8 cellular contexts compared by ENCODE assay signal in genomic region chr10:68897336-68897741, GRCh38. TPM values are rescaled to one million over a fixed set of nuclear protein-coding genes. Genes with fewer than 3 reads are reported as not detected.
DNase-seq lines count a peak whose midpoint lies in the region; ATAC-seq and TF ChIP-seq lines count a peak whose summit lies in the region.

No MANE protein-coding gene starts in this region.

- intact Hi-C loops in psoas muscle (cut with DNase I): loop anchor here (5.0 kb wide), 2 partner anchors 105 to 345 kb away; no protein-coding TSS in a partner anchor

- no peaks in the 10 kb centered on the region for H3K4me1 ChIP-seq in BE2C
- peaks cover 13% of the 10 kb centered on the region for H3K4me1 ChIP-seq in psoas muscle

- no peak overlapping the region for H3K27ac ChIP-seq in psoas muscle

- TF ChIP-seq CTCF in BE2C (IDR thresholded peaks at IDR 0.05; ENCODE audit: low read depth, low read length) (peak; percentile 68), fibroblast of the aortic adventitia (IDR thresholded peaks at IDR 0.05; ENCODE audit: insufficient read depth, low read length) (peak; percentile 37), psoas muscle (IDR thresholded peaks at IDR 0.05) (peak; percentile 68)

- ATAC-seq in psoas muscle: no peak
- no peak for ATAC-seq in GM18502 (IDR thresholded peaks at IDR 0.05; ENCODE audit: poor library complexity, unreplicated experiment)
- no peak for ATAC-seq in HG03460 (IDR thresholded peaks at IDR 0.05; ENCODE audit: unreplicated experiment)

- H3K9me3 ChIP-seq in BE2C: no peaks in the 10 kb centered on the region
- no peaks in the 10 kb centered on the region for H3K9me3 ChIP-seq in psoas muscle

- no peak overlapping the region for H3K4me3 ChIP-seq in BE2C (ENCODE audit: low read depth, low read length)
- H3K4me3 ChIP-seq in fibroblast of the aortic adventitia (ENCODE audit: low read depth, low read length): no peak overlapping the region
- H3K4me3 ChIP-seq in psoas muscle: no peak overlapping the region

- 31 to 38% (median 38%) methylated on average over 3 of the region's 3 CpGs for WGBS in psoas muscle, 3 donors

- H3K36me3 ChIP-seq in BE2C (no peaks in the 10 kb centered on the region), psoas muscle (ENCODE audit: insufficient read depth in 1 of 2, low read depth in 1 of 2) (no peaks in the 10 kb centered on the region)

- DNase-seq in BE2C (peak; percentile 68), H4 (ENCODE audit: low spot score) (peak; percentile 63), NCI-H345 treated with DMSO at 0.1 percent for 48 hours (lab: John Stamatoyannopoulos, UW; ENCODE audit: unreplicated experiment) (peak; percentile 7), fibroblast of the aortic adventitia (ENCODE audit: low read depth) (peak; percentile 84), psoas muscle (no peak)
- peak; percentile 7 to 39 for DNase-seq in activated CD4-positive, alpha-beta T cell treated with anti-CD3 and anti-CD28 coated beads, Interleukin-2, amount 50 U/mL, for 48 hours

- H3K27me3 ChIP-seq in BE2C (no peaks in the 10 kb centered on the region), psoas muscle (ENCODE audit: insufficient read depth in 3 of 3, low read length in 2 of 3) (no peaks in the 10 kb centered on the region)

RNA-seq across cellular contexts. Expression of gene DDX50, which starts 3.8 kb away (rescaled TPM):
- polyA plus RNA-seq in BE2C (2012; ENCODE audit: insufficient read depth, insufficient read length, low read depth): 34.4 TPM
- 41.2 and 42.5 TPM in 2 replicates for total RNA-seq in H4 (2014; rRNA removed; shearing (Covaris generic))
- total RNA-seq in fibroblast of the aortic adventitia (ENCODE audit: low replicate concordance) (52.6 and 70.1 TPM in 2 replicates), psoas muscle (10 to 100 TPM; 19.7 to 24.7 (median 22.7) TPM)
- 10 to 100 TPM; 18.6 to 27.5 (median 20.2) TPM for polyA plus RNA-seq in psoas muscle

RNA-seq across cellular contexts. Expression of gene DDX21, which starts 58.6 kb away (rescaled TPM):
- 97.6 TPM for polyA plus RNA-seq in BE2C (2012; ENCODE audit: insufficient read depth, insufficient read length, low read depth)
- total RNA-seq in H4 (2014; rRNA removed; shearing (Covaris generic)): 61.5 and 78.2 TPM in 2 replicates
- total RNA-seq in fibroblast of the aortic adventitia (ENCODE audit: low replicate concordance): 61.9 and 63.1 TPM in 2 replicates
- 100 to 1,000 TPM in 1 of 4 donors, 10 to 100 TPM in 3; 30.8 to 120 (median 85.4) TPM for total RNA-seq in psoas muscle
- polyA plus RNA-seq in psoas muscle: 10 to 100 TPM; 31.6 to 90.6 (median 54.5) TPM

Comparison
In these comparisons a context has a peak if more than half of its experiments do, and no peak if none do; other contexts are left out.
1. DNase-seq: peak in BE2C (single experiment), H4 (single experiment), NCI-H345 treated with DMSO at 0.1 percent for 48 hours (single experiment), activated CD4-positive, alpha-beta T cell treated with anti-CD3 and anti-CD28 coated beads, Interleukin-2, amount 50 U/mL, for 48 hours (2 of 2) and fibroblast of the aortic adventitia (single experiment); none in psoas muscle (0 of 2).
2. Peak in every context shown above with its lines, with median percentiles within 50 percentile points of each other: CTCF ChIP-seq.